Comparison of ENCODE assay signal across 17 cellular contexts in the genomic region with DNA sequence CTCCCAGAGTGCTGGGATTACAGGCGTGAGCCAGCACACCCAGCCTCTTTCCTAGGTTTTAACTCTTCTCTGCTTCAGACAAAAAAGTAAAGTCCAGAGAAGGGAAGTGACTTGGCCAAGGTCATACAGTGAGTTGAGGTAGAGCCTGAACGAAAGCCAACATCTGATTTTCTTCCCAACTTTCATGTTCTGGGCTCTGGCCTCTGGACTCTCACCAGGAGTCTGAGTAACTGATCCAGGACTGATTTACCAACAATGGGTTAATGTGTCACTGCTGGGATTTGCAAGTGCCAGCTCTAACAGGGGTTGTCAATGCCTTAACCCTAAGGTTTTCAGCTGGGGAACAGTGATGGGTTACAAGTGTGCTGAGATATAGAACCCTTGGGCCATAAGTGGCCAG. TPM values are rescaled to one million over a fixed set of nuclear protein-coding genes. Genes with fewer than 3 reads are reported as not detected.
A peak's percentile ranks its signal among the peaks of the same experiment; 100 is the strongest.
DNase-seq lines count a peak whose midpoint lies in the region; ATAC-seq, FAIRE-seq and TF ChIP-seq lines count a peak whose summit lies in the region.
"Had no signal": no experiment of that assay in that cellular context is flagged by ENCODE, and none has a peak within 500 bp of the region (broad histone marks: within the 10 kb centered on the region; RNA-seq: fewer than 3 reads in every experiment).

No MANE protein-coding gene starts in this region.

- no peak for TF ChIP-seq CTCF in A549 (IDR thresholded peaks at IDR 0.05)
- TF ChIP-seq CTCF in H1 (IDR thresholded peaks at IDR 0.05; ENCODE audit: control extremely low read depth in 1 of 3, insufficient read depth in 1 of 3, low read depth in 1 of 3, low read length in 3 of 3), result no peak
- TF ChIP-seq CTCF in HepG2 (CRISPR knock-in tag; IDR thresholded peaks at IDR 0.05), result no peak
- no peak for TF ChIP-seq CTCF in CD4-positive, alpha-beta T cell (IDR thresholded peaks at IDR 0.05)

- H3K27ac ChIP-seq in A549 (no peak overlapping the region), H1 (ENCODE audit: low read depth, low read length) (no peak overlapping the region), HepG2 (ENCODE audit: extremely low read length, insufficient read depth, low read length) (no peak overlapping the region)
- H3K27ac ChIP-seq in CD4-positive, alpha-beta T cell (ENCODE audit: low read depth, low read length), result no peak overlapping the region
- H3K27ac ChIP-seq: 22Rv1; BLaER1 treated with 17β-estradiol and CSF1 and Interleukin-3, amounts not matched to agents 10 nM and 100 nM; GM23248 had no signal

- FAIRE-seq in A549 (lab: Jason Lieb, UNC) (no peak), H1 (lab: Jason Lieb, UNC) (no peak), HepG2 (lab: Jason Lieb, UNC) (peak; percentile 70)
- FAIRE-seq: GM12878, GM18507 had no signal

- no peak overlapping the region for H4K8ac ChIP-seq in H1 (ENCODE audit: extremely low read depth, insufficient read depth, low read length)

- TF ChIP-seq POLR2A in A549 (IDR thresholded peaks at IDR 0.05; ENCODE audit: low read length) (no peak), H1 (IDR thresholded peaks at IDR 0.05; ENCODE audit: control extremely low read depth in 1 of 2, low read depth in 2 of 2, low read length in 2 of 2) (no peak), HepG2 (IDR thresholded peaks at IDR 0.05; ENCODE audit: insufficient read depth in 1 of 2, low read depth in 2 of 2, low read length in 2 of 2) (no peak)

- H3K4me3 ChIP-seq in A549 (no peak overlapping the region), H1 (ENCODE audit: extremely low read depth in 1 of 4, insufficient read depth in 2 of 4, low read depth in 3 of 4, low read length in 4 of 4) (no peak overlapping the region), HepG2 (replicated peaks in 1 of 3; ENCODE audit: insufficient read depth in 1 of 3, low read depth in 2 of 3, low read length in 3 of 3) (no peak overlapping the region)
- H3K4me3 ChIP-seq: BLaER1 treated with 17β-estradiol and CSF1 and Interleukin-3, amounts not matched to agents 10 nM and 100 nM; GM12878; GM23248 had no signal

- in situ Hi-C loops in HepG2 (cut with HindIII; ENCODE audit: extremely low pct_ligation_motif_present, low pct_unique_long_range_greater_than_20kb), result no loop called here

- no peak overlapping the region for H2BK120ac ChIP-seq in H1 (replicated peaks; ENCODE audit: low read depth, low read length)

- no peak overlapping the region for H3K4me3 Mint-ChIP-seq in CD4-positive, alpha-beta T cell
- H3K4me3 Mint-ChIP-seq: CD4-positive, alpha-beta memory T cell had no signal

- TF ChIP-seq EP300 in A549 (IDR thresholded peaks at IDR 0.05), result no peak
- no peak for TF ChIP-seq EP300 in H1 (IDR thresholded peaks at IDR 0.05; ENCODE audit: borderline replicate concordance in 1 of 2, low read depth in 2 of 2, low read length in 2 of 2)
- no peak; a peak in 1 of 4 replicates for TF ChIP-seq EP300 in HepG2 (IDR thresholded peaks at IDR 0.05; ENCODE audit: low read depth in 2 of 2, low read length in 2 of 2)
- no peak for TF ChIP-seq EP300 in HepG2 (CRISPR knock-in tag; IDR thresholded peaks at IDR 0.05; ENCODE audit: borderline replicate concordance)

- H3K4me1 Mint-ChIP-seq in CD4-positive, alpha-beta T cell (ENCODE audit: low read depth), result no peaks in the 10 kb centered on the region
- H3K4me1 Mint-ChIP-seq: CD4-positive, alpha-beta memory T cell had no signal

- no peaks in the 10 kb centered on the region for H3K9me3 Mint-ChIP-seq in CD4-positive, alpha-beta T cell
- H3K9me3 Mint-ChIP-seq: CD4-positive, alpha-beta memory T cell; H9 had no signal

- H3K9ac ChIP-seq in H1 (replicated peaks in 1 of 4; ENCODE audit: extremely low read depth in 1 of 4, low read depth in 3 of 4, low read length in 3 of 4) (no peak overlapping the region), HepG2 (ENCODE audit: insufficient read depth, low read depth, low read length) (no peak overlapping the region)
- H3K9ac ChIP-seq: BLaER1 treated with 17β-estradiol and CSF1 and Interleukin-3, amounts not matched to agents 10 nM and 100 nM; GM23248 had no signal

- H2BK15ac ChIP-seq in H1 (ENCODE audit: low read length), result 0 out of 2 replicates have a peak overlapping the region, but pooled peaks have one; percentile 19

- H3K23me2 ChIP-seq in H1 (ENCODE audit: low read depth, low read length), result 0 out of 2 replicates have a peak, but pooled peaks cover 4% of the 10 kb centered on the region

- intact Hi-C loops in HepG2 (cut with micrococcal nuclease; ENCODE audit: unreplicated experiment), result loop anchor here (2.0 kb wide), 1 partner anchor 40 kb away; no protein-coding TSS in a partner anchor
- intact Hi-C loops in CD4-positive, alpha-beta T cell (cut with DNase I, micrococcal nuclease), result no loop called here

- no peak overlapping the region for H3K4me2 ChIP-seq in A549
- H3K4me2 ChIP-seq in H1 (ENCODE audit: insufficient read depth in 1 of 2, low read depth in 2 of 2, low read length in 2 of 2), result no peak overlapping the region; a peak in 1 of 4 replicates
- 0 out of 2 replicates have a peak overlapping the region, but pooled peaks have one; percentile 4 for H3K4me2 ChIP-seq in HepG2 (ENCODE audit: low read depth, low read length)
- H3K4me2 ChIP-seq: BLaER1 treated with 17β-estradiol and CSF1 and Interleukin-3, amounts not matched to agents 10 nM and 100 nM had no signal

- no TSS peak for BruUV-seq in HepG2 (replicated peaks; lab: Mats Ljungman, UMichigan)

- H3K4ac ChIP-seq in H1 (replicated peaks; ENCODE audit: insufficient read length, low read depth, low read length), result no peak overlapping the region

- no peak overlapping the region for H2AK5ac ChIP-seq in H1 (ENCODE audit: low read depth, low read length)

- no peak overlapping the region for H4K5ac ChIP-seq in H1 (ENCODE audit: insufficient read length, low read depth, low read length)

- no peaks in the 10 kb centered on the region for H3K27me3 Mint-ChIP-seq in CD4-positive, alpha-beta T cell
- H3K27me3 Mint-ChIP-seq: CD4-positive, alpha-beta memory T cell had no signal

- no peaks in the 10 kb centered on the region; the same call in 1 of the 2 replicates for H3K79me1 ChIP-seq in H1 (ENCODE audit: low read depth, low read length)

- H3K36me3 Mint-ChIP-seq in CD4-positive, alpha-beta T cell (ENCODE audit: low read depth), result no peaks in the 10 kb centered on the region
- H3K36me3 Mint-ChIP-seq: CD4-positive, alpha-beta memory T cell had no signal

- DNase-seq in A549 (ENCODE audit: low read depth in 1 of 2, low spot score in 1 of 2) (no peak), H1 (ENCODE audit: low read depth in 1 of 2, low spot score in 2 of 2) (no peak), HepG2 (ENCODE audit: low spot score) (peak; percentile 44), renal cortical epithelial cell (ENCODE audit: low read depth) (peak; percentile 76), mucosa of gallbladder (ENCODE audit: low spot score) (no peak)
- no peak for DNase-seq in CD4-positive, alpha-beta T cell
- DNase-seq: CD4-positive, alpha-beta memory T cell; DMS79; GM23248; H9; IMR-90; KBM-7 had no signal

- H3K27me3 ChIP-seq in H1 (replicated peaks in 1 of 4; ENCODE audit: control insufficient read depth in 3 of 4, extremely low read depth in 1 of 4, insufficient read depth in 3 of 4, low read length in 3 of 4) (no peaks in the 10 kb centered on the region), HepG2 (ENCODE audit: control insufficient read depth in 1 of 2, insufficient read depth in 2 of 2, low read length in 2 of 2) (no peaks in the 10 kb centered on the region)
- no peaks in the 10 kb centered on the region for H3K27me3 ChIP-seq in CD4-positive, alpha-beta T cell (ENCODE audit: control insufficient read depth, insufficient read depth, low read length)
- H3K27me3 ChIP-seq: BLaER1 treated with 17β-estradiol and CSF1 and Interleukin-3, amounts not matched to agents 10 nM and 100 nM had no signal

- no peak; a peak in 1 of 6 replicates for ATAC-seq in A549
- peak; percentile 78 for ATAC-seq in HepG2
- ATAC-seq in CD4-positive, alpha-beta T cell (ENCODE audit: poor library complexity), result no peak
- ATAC-seq in HG03025 (IDR thresholded peaks at IDR 0.05; ENCODE audit: low FRiP score, unreplicated experiment), result no peak
- ATAC-seq: GM12878 had no signal

- H2AFZ ChIP-seq in H1 (ENCODE audit: low read length) (no peak overlapping the region), HepG2 (ENCODE audit: low read length) (no peak overlapping the region)
- H2AFZ ChIP-seq: GM23248 had no signal

- no peak overlapping the region for H3K18ac ChIP-seq in H1 (ENCODE audit: extremely low read depth, low read length)

- CTCF ChIA-PET in A549 (lab: Yijun Ruan, JAX) (interaction anchor here (0.7 to 1.1 kb wide), 2 partner anchors 9 to 51 kb away, joined by 3 read pairs; no protein-coding TSS in a partner anchor), H1 (lab: Charles Lee; ENCODE audit: partially characterized antibody) (interaction anchor here (0.6 to 4.5 kb wide), 4 partner anchors 11 to 37 kb away, joined by 3 to 26 read pairs (median 5); no protein-coding TSS in a partner anchor), HepG2 (lab: Yijun Ruan, JAX; ENCODE audit: low intra/inter-chr PET ratio, low total read pairs) (no interaction called here)
- CTCF ChIA-PET in CD4-positive, alpha-beta T cell (lab: Charles Lee), result no interaction called here

- no peak overlapping the region for H2BK20ac ChIP-seq in H1 (ENCODE audit: low read length)

- WGBS in A549 (ENCODE audit: missing lambda C conversion rate), result 78% methylated on average over 2 of the region's 2 CpGs
- 82% methylated on average over 2 of the region's 2 CpGs; no CpG with 5 or more reads in 1 of the 2 experiments for WGBS in H1 (ENCODE audit: extremely low coverage in 1 of 2, insufficient coverage in 1 of 2, insufficient read length in 1 of 2, insufficient replicate concordance in 2 of 2, low coverage in 1 of 2, low lambda C conversion rate in 2 of 2, missing lambda C conversion rate in 1 of 2), 2 experiments
- 24% methylated on average over 2 of the region's 2 CpGs for WGBS in HepG2 (ENCODE audit: low lambda C conversion rate)

- no peak overlapping the region for H3K56ac ChIP-seq in H1 (replicated peaks; ENCODE audit: insufficient read length, low read depth, low read length)

- TF ChIP-seq RAD21 in A549 (conservative IDR thresholded peaks at IDR 0.05 in 1 of 2, IDR thresholded peaks at IDR 0.05 in 1 of 2) (no peak), H1 (IDR thresholded peaks at IDR 0.05 in 1 of 2, conservative IDR thresholded peaks at IDR 0.05 in 1 of 2; ENCODE audit: low read depth in 2 of 2, low read length in 2 of 2) (no peak), HepG2 (CRISPR knock-in tag; IDR thresholded peaks at IDR 0.05) (no peak)

- peaks cover 0 to 9% of the 10 kb centered on the region in 2 experiments; a peak in 2 of 4 replicates for H3K79me2 ChIP-seq in H1 (ENCODE audit: control insufficient read depth in 1 of 2, insufficient read depth in 2 of 2, low read length in 2 of 2)
- H3K79me2 ChIP-seq in HepG2 (ENCODE audit: insufficient read depth, low read length), result no peaks in the 10 kb centered on the region

- H3K36me3 ChIP-seq in H1 (ENCODE audit: control insufficient read depth in 2 of 4, insufficient read depth in 4 of 4, low read length in 3 of 4) (no peaks in the 10 kb centered on the region; a peak in 1 of 8 replicates), HepG2 (replicated peaks in 1 of 2; ENCODE audit: control insufficient read depth in 1 of 2, insufficient read depth in 2 of 2, low read length in 2 of 2) (0 out of 5 replicates have a peak, but pooled peaks cover 0 to 2% of the 10 kb centered on the region in 2 experiments)
- H3K36me3 ChIP-seq: BLaER1 treated with 17β-estradiol and CSF1 and Interleukin-3, amounts not matched to agents 10 nM and 100 nM had no signal

- H2BK5ac ChIP-seq in H1 (ENCODE audit: low read depth, low read length), result no peak overlapping the region

- no peak overlapping the region for H3K23ac ChIP-seq in H1 (ENCODE audit: insufficient read length)

- POLR2A ChIA-PET in A549 (lab: Yijun Ruan, JAX), result no interaction called here
- POLR2A ChIA-PET in H1 (lab: Charles Lee; ENCODE audit: partially characterized antibody), result interaction anchor here (0.8 to 2.8 kb wide), 3 partner anchors 11 to 32 kb away, joined by 3 to 16 read pairs (median 7); no protein-coding TSS in a partner anchor
- POLR2A ChIA-PET in HepG2 (lab: Yijun Ruan, JAX), result interaction anchor here (2.3 kb wide), 1 partner anchor 9 kb away, joined by 5 read pairs; no protein-coding TSS in a partner anchor
- POLR2A ChIA-PET in CD4-positive, alpha-beta T cell (lab: Charles Lee), result no interaction called here

- H3K9me3 ChIP-seq in A549 (no peaks in the 10 kb centered on the region), H1 (ENCODE audit: insufficient read depth in 2 of 2, low read depth in 1 of 2, low read length in 1 of 2) (no peaks in the 10 kb centered on the region), HepG2 (ENCODE audit: low read length) (no peaks in the 10 kb centered on the region)
- no peaks in the 10 kb centered on the region for H3K9me3 ChIP-seq in CD4-positive, alpha-beta T cell (ENCODE audit: control insufficient read depth, low read length)
- H3K9me3 ChIP-seq: BLaER1 treated with 17β-estradiol and CSF1 and Interleukin-3, amounts not matched to agents 10 nM and 100 nM had no signal

- H3K4me1 ChIP-seq in A549, result 0 out of 3 replicates have a peak, but pooled peaks cover 7% of the 10 kb centered on the region
- H3K4me1 ChIP-seq in H1 (replicated peaks in 1 of 4; ENCODE audit: control insufficient read depth in 3 of 4, insufficient read depth in 4 of 4, low read length in 3 of 4), result peaks cover 6 to 17% (median 11%) of the 10 kb centered on the region in 4 experiments
- H3K4me1 ChIP-seq in HepG2 (ENCODE audit: insufficient read depth, low read length), result peaks cover 43% of the 10 kb centered on the region
- H3K4me1 ChIP-seq: BLaER1 treated with 17β-estradiol and CSF1 and Interleukin-3, amounts not matched to agents 10 nM and 100 nM had no signal

- no peak overlapping the region for H3K27ac Mint-ChIP-seq in CD4-positive, alpha-beta T cell

- no peak overlapping the region for H2BK12ac ChIP-seq in H1 (ENCODE audit: low read depth, low read length)

- peaks cover 0 to 2% of the 10 kb centered on the region in 2 experiments for H4K20me1 ChIP-seq in H1 (replicated peaks in 1 of 2; ENCODE audit: control insufficient read depth in 1 of 2, insufficient read depth in 2 of 2, low read length in 2 of 2)
- no peaks in the 10 kb centered on the region for H4K20me1 ChIP-seq in HepG2 (ENCODE audit: insufficient read depth, low read length)
- H4K20me1 ChIP-seq: BLaER1 treated with 17β-estradiol and CSF1 and Interleukin-3, amounts not matched to agents 10 nM and 100 nM had no signal

- no peak overlapping the region for H3K14ac ChIP-seq in H1 (ENCODE audit: insufficient read length)

- no peak overlapping the region for H4K91ac ChIP-seq in H1 (replicated peaks; ENCODE audit: insufficient read length, low read length)

RNA-seq across cellular contexts. Expression of a gene that starts 32.2 kb away (rescaled TPM):
- polyA plus RNA-seq in A549 (2011; rRNA removed) (87.0 and 136 TPM in 2 replicates), A549 (2017; fragmentation: RNase III; extraction: RNeasy Plus Mini Kit Qiagen cat#74134 plus additional on column Dnase treatment) (104 to 117 TPM (median 112 TPM) in 3 replicates), H1 (2011; rRNA removed) (106 and 156 TPM in 2 replicates), HepG2 (2011; rRNA removed) (45.2 and 52.0 TPM in 2 replicates)
- polyA plus RNA-seq in A549 (2012; cell fraction: cytosol; rRNA removed), result 86.6 and 101 TPM in 2 replicates
- 131 and 145 TPM in 2 replicates for polyA plus RNA-seq in A549 (2012; cell fraction: nucleus; rRNA removed)
- 148 and 168 TPM in 2 replicates for polyA minus RNA-seq in A549 (2011; rRNA and poly(A)+ RNA removed)
- 409 and 422 TPM in 2 replicates for total RNA-seq in H1 (2021; fragmentation: NEBNext Ultra II Directional; extraction: Animal tissue kit (Norgen Biotek cat#: 25700))
- 126 TPM for polyA plus RNA-seq in H1 (2011; cell fraction: cytosol; rRNA removed)
- 349 TPM for polyA plus RNA-seq in H1 (2011; cell fraction: nucleus; rRNA removed)
- 181 to 219 TPM (median 186 TPM) in 4 replicates for polyA plus RNA-seq in H1 (2012, experiment 1 of 2)
- 78.9 TPM for polyA plus RNA-seq in H1 (2012, experiment 2 of 2)
- polyA plus RNA-seq in H1 (2013, experiment 1 of 2), result 201 TPM
- 196 TPM for polyA plus RNA-seq in H1 (2013, experiment 2 of 2)
- polyA minus RNA-seq in H1 (2011; rRNA and poly(A)+ RNA removed), result 223 and 225 TPM in 2 replicates
- polyA minus RNA-seq in H1 (2011; cell fraction: cytosol; rRNA and poly(A)+ RNA removed), result 149 TPM
- polyA minus RNA-seq in H1 (2011; cell fraction: nucleus; rRNA and poly(A)+ RNA removed), result 253 TPM
- total RNA-seq in HepG2 (2016; rRNA removed; fragmentation: Illumina TruSeq; extraction: Trizol) (61.4 and 68.5 TPM in 2 replicates), renal cortical epithelial cell (33.2 and 96.5 TPM in 2 replicates), mucosa of gallbladder (190 TPM)
- total RNA-seq in HepG2 (2016; cell fraction: cytosol; rRNA removed; fragmentation: Illumina TruSeq; extraction: Trizol; ENCODE audit: low read depth), result 8.7 and 8.9 TPM in 2 replicates
- total RNA-seq in HepG2 (2016; cell fraction: insoluble cytoplasmic fraction; rRNA removed; fragmentation: Illumina TruSeq; extraction: Trizol), result 57.6 and 62.0 TPM in 2 replicates
- total RNA-seq in HepG2 (2016; cell fraction: membrane; rRNA removed; fragmentation: Illumina TruSeq; extraction: Trizol), result 36.8 and 41.2 TPM in 2 replicates
- 72.6 and 80.1 TPM in 2 replicates for total RNA-seq in HepG2 (2016; cell fraction: nucleus; rRNA removed; fragmentation: Illumina TruSeq; extraction: Trizol)
- polyA plus RNA-seq in HepG2 (2011; cell fraction: cytosol; rRNA removed), result 29.4 and 31.7 TPM in 2 replicates
- 74.2 and 76.9 TPM in 2 replicates for polyA plus RNA-seq in HepG2 (2011; cell fraction: nucleus; rRNA removed)
- polyA plus RNA-seq in HepG2 (2012), result 59.4 and 62.0 TPM in 2 replicates
- 4.0 and 4.5 TPM in 2 replicates for polyA plus RNA-seq in HepG2 (2016; cell fraction: cytosol; fragmentation: Illumina TruSeq; extraction: Trizol; ENCODE audit: low read depth)
- 69.6 and 92.6 TPM in 2 replicates for polyA plus RNA-seq in HepG2 (2016; cell fraction: insoluble cytoplasmic fraction; fragmentation: Illumina TruSeq; extraction: Trizol; ENCODE audit: low read depth)
- 15.3 and 19.6 TPM in 2 replicates for polyA plus RNA-seq in HepG2 (2016; cell fraction: membrane; fragmentation: Illumina TruSeq; extraction: Trizol; ENCODE audit: low read depth)
- polyA plus RNA-seq in HepG2 (2016; cell fraction: nucleus; fragmentation: Illumina TruSeq; extraction: Trizol; ENCODE audit: insufficient read depth, low read depth), result 143 and 158 TPM in 2 replicates
- polyA minus RNA-seq in HepG2 (2011; rRNA and poly(A)+ RNA removed; ENCODE audit: low replicate concordance), result 72.7 and 144 TPM in 2 replicates
- polyA minus RNA-seq in HepG2 (2011; cell fraction: cytosol; rRNA and poly(A)+ RNA removed), result 40.8 and 53.5 TPM in 2 replicates
- 66.0 and 100 TPM in 2 replicates for polyA minus RNA-seq in HepG2 (2011; cell fraction: nucleus; rRNA and poly(A)+ RNA removed)
- total RNA-seq in CD4-positive, alpha-beta T cell, result 10 to 100 TPM; 88.7 to 97.6 TPM

Comparison
In these comparisons a context has a peak if more than half of its experiments do, and no peak if none do; other contexts are left out.
1. DNase-seq: peak in HepG2 (single experiment) and renal cortical epithelial cell (single experiment); none in A549 (0 of 2), H1 (0 of 2), mucosa of gallbladder (single experiment) and CD4-positive, alpha-beta T cell (0 of 10).
2. CTCF ChIA-PET loops: an anchor here in A549 (0.7 to 1.1 kb wide) and H1 (0.6 to 4.5 kb wide); none called in HepG2 and CD4-positive, alpha-beta T cell.
3. POLR2A ChIA-PET loops: an anchor here in H1 (0.8 to 2.8 kb wide) and HepG2 (2.3 kb wide); none called in A549 and CD4-positive, alpha-beta T cell.